8 cellular contexts compared by ENCODE assay signal in the genomic region with DNA sequence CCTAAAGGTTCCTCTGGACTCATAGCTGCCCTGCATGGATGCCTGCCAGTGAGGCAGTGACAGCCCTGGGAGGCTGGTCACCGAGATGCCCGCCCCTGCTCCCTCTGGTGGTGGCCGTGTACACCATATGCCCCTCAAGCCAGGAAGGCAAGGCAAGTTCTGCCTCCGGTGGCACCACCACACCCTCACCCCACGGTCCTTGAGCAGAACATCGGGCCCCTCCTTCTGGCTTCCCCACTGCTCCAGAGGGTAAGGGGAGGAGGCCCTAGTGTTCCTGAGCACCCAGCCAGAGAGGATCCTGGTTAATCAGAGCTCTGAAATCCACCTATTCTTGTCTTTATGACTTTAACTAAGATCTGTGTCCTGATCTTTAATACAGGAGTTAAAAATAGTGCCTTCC. TPM values are rescaled to one million over a fixed set of nuclear protein-coding genes. Genes with fewer than 3 reads are reported as not detected.
DNase-seq lines count a peak whose midpoint lies in the region; ATAC-seq, FAIRE-seq and TF ChIP-seq lines count a peak whose summit lies in the region.

No MANE protein-coding gene starts in this region.

- no peaks in the 10 kb centered on the region for H3K36me3 Mint-ChIP-seq in naive B cell

- H3K4me2 ChIP-seq in HepG2 (ENCODE audit: low read depth, low read length), result no peak overlapping the region

- no peaks in the 10 kb centered on the region for H3K36me3 ChIP-seq in liver (ENCODE audit: control insufficient read depth in 4 of 4, insufficient read depth in 3 of 4, low read depth in 1 of 4, low read length in 3 of 4)
- H3K36me3 ChIP-seq in HepG2 (replicated peaks in 1 of 2; ENCODE audit: control insufficient read depth in 1 of 2, insufficient read depth in 2 of 2, low read length in 2 of 2), result peaks cover 1 to 2% of the 10 kb centered on the region in 2 experiments; a peak in 1 of 5 replicates

- peak overlapping the region in 2 of 8 donors; percentile 37 to 49 for H3K4me3 Mint-ChIP-seq in naive B cell

- POLR2A ChIA-PET in HepG2 (lab: Yijun Ruan, JAX), result interaction anchor here (1.2 to 15.2 kb wide), 3 partner anchors 6 to 13 kb away, joined by 3 to 390 read pairs (median 12); partner anchors contain the start of genes S100A13, S100A14 and S100A16

- H3K4me1 ChIP-seq in liver (ENCODE audit: control insufficient read depth in 4 of 4, insufficient read depth in 4 of 4, low read length in 3 of 4), result peaks cover 11 to 33% (median 21%) of the 10 kb centered on the region in 4 donors
- H3K4me1 ChIP-seq in HepG2 (ENCODE audit: insufficient read depth, low read length), result peaks cover 46% of the 10 kb centered on the region

- H3K27me3 ChIP-seq in liver (ENCODE audit: control insufficient read depth in 4 of 4, insufficient read depth in 4 of 4, low read length in 3 of 4) (no peaks in the 10 kb centered on the region), HepG2 (ENCODE audit: control insufficient read depth in 1 of 2, insufficient read depth in 2 of 2, low read length in 2 of 2) (no peaks in the 10 kb centered on the region)

- peaks cover 3% of the 10 kb centered on the region for H3K79me2 ChIP-seq in HepG2 (ENCODE audit: insufficient read depth, low read length)

- BruUV-seq in HepG2 (replicated peaks; lab: Mats Ljungman, UMichigan), result no TSS peak

- ATAC-seq in HepG2 (no peak), HG02884 (IDR thresholded peaks at IDR 0.05; ENCODE audit: unreplicated experiment) (peak; percentile 48), naive B cell (ENCODE audit: low read depth in 2 of 2) (peak; percentile 93 to 95)

- H2AFZ ChIP-seq in HepG2 (ENCODE audit: low read length), result no peak overlapping the region

- TF ChIP-seq POLR2A in HepG2 (IDR thresholded peaks at IDR 0.05; ENCODE audit: insufficient read depth in 1 of 2, low read depth in 2 of 2, low read length in 2 of 2), result no peak

- peaks cover 0 to 11% (median 0%) of the 10 kb centered on the region in 3 donors for H3K4me1 Mint-ChIP-seq in naive B cell

- no peaks in the 10 kb centered on the region for H3K9me3 ChIP-seq in liver (ENCODE audit: control insufficient read depth in 4 of 4, low read length in 3 of 4)
- H3K9me3 ChIP-seq in HepG2 (ENCODE audit: low read length), result no peaks in the 10 kb centered on the region

- in situ Hi-C loops in HepG2 (cut with HindIII; ENCODE audit: extremely low pct_ligation_motif_present, low pct_unique_long_range_greater_than_20kb), result no loop called here

- H4K20me1 ChIP-seq in HepG2 (ENCODE audit: insufficient read depth, low read length), result no peaks in the 10 kb centered on the region

- intact Hi-C loops in HepG2 (cut with micrococcal nuclease; ENCODE audit: unreplicated experiment), result no loop called here

- TF ChIP-seq RAD21 in liver (IDR thresholded peaks at IDR 0.05) (peak; percentile 80 to 92), HepG2 (CRISPR knock-in tag; IDR thresholded peaks at IDR 0.05) (no peak)

- H3K27ac Mint-ChIP-seq in naive B cell, result peak overlapping the region in 1 of 6 donors; percentile 49

- peaks cover 0 to 2% (median 0%) of the 10 kb centered on the region in 7 donors for H3K9me3 Mint-ChIP-seq in naive B cell

- H3K4me3 ChIP-seq in liver (ENCODE audit: low read depth in 1 of 3, low read length in 3 of 3) (no peak overlapping the region), HepG2 (replicated peaks in 1 of 3; ENCODE audit: insufficient read depth in 1 of 3, low read depth in 2 of 3, low read length in 3 of 3) (no peak overlapping the region), cardiac fibroblast (replicated peaks in 1 of 2; ENCODE audit: low read depth in 2 of 2, low read length in 2 of 2) (no peak overlapping the region)

- DNase-seq in HepG2 (ENCODE audit: low spot score) (no peak), SK-N-DZ (ENCODE audit: low spot score) (peak; percentile 60), cardiac fibroblast (ENCODE audit: low read depth in 2 of 2) (peak in 1 of 2 donors; percentile 78), naive B cell (no peak), NCI-H226 (no peak), HuH-7.5 (ENCODE audit: low spot score) (no peak)

- no peak for FAIRE-seq in HepG2 (lab: Jason Lieb, UNC)

- no peaks in the 10 kb centered on the region for H3K27me3 Mint-ChIP-seq in naive B cell

- H3K27ac ChIP-seq in liver (ENCODE audit: low read depth in 1 of 2, low read length in 2 of 2) (peak overlapping the region in 1 of 2 donors; percentile 58), HepG2 (ENCODE audit: extremely low read length, insufficient read depth, low read length) (no peak overlapping the region)

- CTCF ChIA-PET in HepG2 (lab: Yijun Ruan, JAX; ENCODE audit: low intra/inter-chr PET ratio, low total read pairs), result no interaction called here

- no peak for TF ChIP-seq EP300 in HepG2 (IDR thresholded peaks at IDR 0.05; ENCODE audit: low read depth in 2 of 2, low read length in 2 of 2)
- TF ChIP-seq EP300 in HepG2 (CRISPR knock-in tag; IDR thresholded peaks at IDR 0.05; ENCODE audit: borderline replicate concordance), result no peak

- WGBS in liver, result 5% methylated on average over 6 of the region's 6 CpGs
- 96% methylated on average over 4 of the region's 6 CpGs for WGBS in HepG2 (ENCODE audit: low lambda C conversion rate)

- H3K9ac ChIP-seq in liver (ENCODE audit: low read depth in 1 of 2, low read length in 2 of 2), result no peak overlapping the region
- H3K9ac ChIP-seq in HepG2 (ENCODE audit: insufficient read depth, low read depth, low read length), result no peak overlapping the region

- TF ChIP-seq CTCF in liver (IDR thresholded peaks at IDR 0.05; ENCODE audit: low read depth, low read length, missing input control) (peak; percentile 63), HepG2 (CRISPR knock-in tag; IDR thresholded peaks at IDR 0.05) (no peak), cardiac fibroblast (IDR thresholded peaks at IDR 0.05; ENCODE audit: low read depth, low read length) (peak; percentile 88)

RNA-seq across cellular contexts. Expression of gene S100A14, which starts 1.6 kb away (rescaled TPM):
- 1 to 10 TPM; 1.7 to 4.4 TPM for total RNA-seq in liver
- polyA plus RNA-seq in liver, result 1 to 10 TPM; 2.3 to 4.3 TPM
- 1.4 and 2.0 TPM in 2 replicates for total RNA-seq in HepG2 (2016; rRNA removed; fragmentation: Illumina TruSeq; extraction: Trizol)
- 1.2 and 1.6 TPM in 2 replicates for total RNA-seq in HepG2 (2016; cell fraction: cytosol; rRNA removed; fragmentation: Illumina TruSeq; extraction: Trizol; ENCODE audit: low read depth)
- total RNA-seq in HepG2 (2016; cell fraction: insoluble cytoplasmic fraction; rRNA removed; fragmentation: Illumina TruSeq; extraction: Trizol), result 1.8 and 2.4 TPM in 2 replicates
- 2.2 and 2.4 TPM in 2 replicates for total RNA-seq in HepG2 (2016; cell fraction: membrane; rRNA removed; fragmentation: Illumina TruSeq; extraction: Trizol)
- total RNA-seq in HepG2 (2016; cell fraction: nucleus; rRNA removed; fragmentation: Illumina TruSeq; extraction: Trizol), result 0.75 and 1.1 TPM in 2 replicates
- 7.7 and 10.8 TPM in 2 replicates for polyA plus RNA-seq in HepG2 (2011; rRNA removed)
- polyA plus RNA-seq in HepG2 (2011; cell fraction: cytosol; rRNA removed), result 11.2 and 16.8 TPM in 2 replicates
- 1.5 and 3.7 TPM in 2 replicates for polyA plus RNA-seq in HepG2 (2011; cell fraction: nucleus; rRNA removed)
- 4.8 and 6.4 TPM in 2 replicates for polyA plus RNA-seq in HepG2 (2012)
- polyA plus RNA-seq in HepG2 (2016; cell fraction: cytosol; fragmentation: Illumina TruSeq; extraction: Trizol; ENCODE audit: low read depth), result 1.8 and 2.7 TPM in 2 replicates
- polyA plus RNA-seq in HepG2 (2016; cell fraction: insoluble cytoplasmic fraction; fragmentation: Illumina TruSeq; extraction: Trizol; ENCODE audit: low read depth), result 2.4 and 2.9 TPM in 2 replicates
- polyA plus RNA-seq in HepG2 (2016; cell fraction: membrane; fragmentation: Illumina TruSeq; extraction: Trizol; ENCODE audit: low read depth), result 3.3 TPM in 2 replicates
- 1.6 and 2.4 TPM in 2 replicates for polyA plus RNA-seq in HepG2 (2016; cell fraction: nucleus; fragmentation: Illumina TruSeq; extraction: Trizol; ENCODE audit: insufficient read depth, low read depth)
- 2.0 and 23.9 TPM in 2 replicates for polyA minus RNA-seq in HepG2 (2011; rRNA and poly(A)+ RNA removed; ENCODE audit: low replicate concordance)
- polyA minus RNA-seq in HepG2 (2011; cell fraction: cytosol; rRNA and poly(A)+ RNA removed), result 1.5 and 2.7 TPM in 2 replicates
- polyA minus RNA-seq in HepG2 (2011; cell fraction: nucleus; rRNA and poly(A)+ RNA removed), result not detected in 2 replicates
- polyA plus RNA-seq in SK-N-DZ (2014; cell fraction: cytosol; rRNA removed), result not detected in 2 replicates
- polyA plus RNA-seq in SK-N-DZ (2014; cell fraction: nucleus; rRNA removed), result not detected in 2 replicates
- not detected for polyA plus RNA-seq in naive B cell (ENCODE audit: low read depth in 6 of 6)

RNA-seq across cellular contexts. Expression of gene S100A16, which starts 4.7 kb away (rescaled TPM):
- total RNA-seq in liver, result 10 to 100 TPM; 27.3 to 53.6 TPM
- polyA plus RNA-seq in liver, result 100 to 1,000 TPM; 110 to 142 TPM
- 46.0 and 51.2 TPM in 2 replicates for total RNA-seq in HepG2 (2016; rRNA removed; fragmentation: Illumina TruSeq; extraction: Trizol)
- total RNA-seq in HepG2 (2016; cell fraction: cytosol; rRNA removed; fragmentation: Illumina TruSeq; extraction: Trizol; ENCODE audit: low read depth), result 35.2 and 50.8 TPM in 2 replicates
- total RNA-seq in HepG2 (2016; cell fraction: insoluble cytoplasmic fraction; rRNA removed; fragmentation: Illumina TruSeq; extraction: Trizol), result 46.0 and 49.1 TPM in 2 replicates
- 64.5 and 88.0 TPM in 2 replicates for total RNA-seq in HepG2 (2016; cell fraction: membrane; rRNA removed; fragmentation: Illumina TruSeq; extraction: Trizol)
- total RNA-seq in HepG2 (2016; cell fraction: nucleus; rRNA removed; fragmentation: Illumina TruSeq; extraction: Trizol), result 17.2 and 18.5 TPM in 2 replicates
- 195 and 203 TPM in 2 replicates for polyA plus RNA-seq in HepG2 (2011; rRNA removed)
- polyA plus RNA-seq in HepG2 (2011; cell fraction: cytosol; rRNA removed), result 207 and 257 TPM in 2 replicates
- 63.0 and 64.5 TPM in 2 replicates for polyA plus RNA-seq in HepG2 (2011; cell fraction: nucleus; rRNA removed)
- polyA plus RNA-seq in HepG2 (2012), result 50.0 and 61.9 TPM in 2 replicates
- 56.0 and 73.0 TPM in 2 replicates for polyA plus RNA-seq in HepG2 (2016; cell fraction: cytosol; fragmentation: Illumina TruSeq; extraction: Trizol; ENCODE audit: low read depth)
- 58.3 and 61.2 TPM in 2 replicates for polyA plus RNA-seq in HepG2 (2016; cell fraction: insoluble cytoplasmic fraction; fragmentation: Illumina TruSeq; extraction: Trizol; ENCODE audit: low read depth)
- 82.4 and 91.4 TPM in 2 replicates for polyA plus RNA-seq in HepG2 (2016; cell fraction: membrane; fragmentation: Illumina TruSeq; extraction: Trizol; ENCODE audit: low read depth)
- polyA plus RNA-seq in HepG2 (2016; cell fraction: nucleus; fragmentation: Illumina TruSeq; extraction: Trizol; ENCODE audit: insufficient read depth, low read depth), result 34.9 and 35.7 TPM in 2 replicates
- polyA minus RNA-seq in HepG2 (2011; rRNA and poly(A)+ RNA removed; ENCODE audit: low replicate concordance), result 116 and 347 TPM in 2 replicates
- 41.2 and 43.1 TPM in 2 replicates for polyA minus RNA-seq in HepG2 (2011; cell fraction: cytosol; rRNA and poly(A)+ RNA removed)
- 31.9 and 35.2 TPM in 2 replicates for polyA minus RNA-seq in HepG2 (2011; cell fraction: nucleus; rRNA and poly(A)+ RNA removed)
- 2.9 and 4.1 TPM in 2 replicates for polyA plus RNA-seq in SK-N-DZ (2014; cell fraction: cytosol; rRNA removed)
- polyA plus RNA-seq in SK-N-DZ (2014; cell fraction: nucleus; rRNA removed), result 0.99 and 1.5 TPM in 2 replicates
- not detected for polyA plus RNA-seq in naive B cell (ENCODE audit: low read depth in 6 of 6)

RNA-seq across cellular contexts. Expression of gene S100A13, which starts 9.6 kb away (rescaled TPM):
- total RNA-seq in liver (10 to 100 TPM in 1 of 2 donors, 1 to 10 TPM in 1; 5.3 to 10.8 TPM), HepG2 (2016; rRNA removed; fragmentation: Illumina TruSeq; extraction: Trizol) (89.5 and 115 TPM in 2 replicates)
- polyA plus RNA-seq in liver (10 to 100 TPM; 20.5 to 23.0 TPM), HepG2 (2011; rRNA removed) (172 TPM in 2 replicates), naive B cell (ENCODE audit: low read depth in 6 of 6) (1 to 10 TPM in 4 of 6 donors, not detected in 2; 1.2 to 2.1 (median 1.6) TPM)
- total RNA-seq in HepG2 (2016; cell fraction: cytosol; rRNA removed; fragmentation: Illumina TruSeq; extraction: Trizol; ENCODE audit: low read depth), result 78.4 and 101 TPM in 2 replicates
- total RNA-seq in HepG2 (2016; cell fraction: insoluble cytoplasmic fraction; rRNA removed; fragmentation: Illumina TruSeq; extraction: Trizol), result 101 and 125 TPM in 2 replicates
- 88.5 and 93.4 TPM in 2 replicates for total RNA-seq in HepG2 (2016; cell fraction: membrane; rRNA removed; fragmentation: Illumina TruSeq; extraction: Trizol)
- total RNA-seq in HepG2 (2016; cell fraction: nucleus; rRNA removed; fragmentation: Illumina TruSeq; extraction: Trizol), result 30.0 and 35.1 TPM in 2 replicates
- 139 and 163 TPM in 2 replicates for polyA plus RNA-seq in HepG2 (2011; cell fraction: cytosol; rRNA removed)
- 32.1 and 42.4 TPM in 2 replicates for polyA plus RNA-seq in HepG2 (2011; cell fraction: nucleus; rRNA removed)
- polyA plus RNA-seq in HepG2 (2012), result 56.6 and 75.4 TPM in 2 replicates
- 82.7 and 114 TPM in 2 replicates for polyA plus RNA-seq in HepG2 (2016; cell fraction: cytosol; fragmentation: Illumina TruSeq; extraction: Trizol; ENCODE audit: low read depth)
- polyA plus RNA-seq in HepG2 (2016; cell fraction: insoluble cytoplasmic fraction; fragmentation: Illumina TruSeq; extraction: Trizol; ENCODE audit: low read depth), result 106 and 116 TPM in 2 replicates
- polyA plus RNA-seq in HepG2 (2016; cell fraction: membrane; fragmentation: Illumina TruSeq; extraction: Trizol; ENCODE audit: low read depth), result 65.7 and 84.0 TPM in 2 replicates
- 50.7 and 51.1 TPM in 2 replicates for polyA plus RNA-seq in HepG2 (2016; cell fraction: nucleus; fragmentation: Illumina TruSeq; extraction: Trizol; ENCODE audit: insufficient read depth, low read depth)
- polyA minus RNA-seq in HepG2 (2011; rRNA and poly(A)+ RNA removed; ENCODE audit: low replicate concordance), result 42.6 and 182 TPM in 2 replicates
- polyA minus RNA-seq in HepG2 (2011; cell fraction: cytosol; rRNA and poly(A)+ RNA removed), result 11.7 and 13.7 TPM in 2 replicates
- 6.7 and 6.8 TPM in 2 replicates for polyA minus RNA-seq in HepG2 (2011; cell fraction: nucleus; rRNA and poly(A)+ RNA removed)
- polyA plus RNA-seq in SK-N-DZ (2014; cell fraction: cytosol; rRNA removed), result 36.5 and 45.1 TPM in 2 replicates
- polyA plus RNA-seq in SK-N-DZ (2014; cell fraction: nucleus; rRNA removed), result 22.4 and 35.4 TPM in 2 replicates

RNA-seq across cellular contexts. Expression of gene S100A1, which starts 10.6 kb away (rescaled TPM):
- under 1 TPM; 0.33 TPM for total RNA-seq in liver
- under 1 TPM; 0.21 to 0.25 TPM for polyA plus RNA-seq in liver
- total RNA-seq in HepG2 (2016; rRNA removed; fragmentation: Illumina TruSeq; extraction: Trizol), result 120 and 151 TPM in 2 replicates
- 28.0 and 35.5 TPM in 2 replicates for total RNA-seq in HepG2 (2016; cell fraction: cytosol; rRNA removed; fragmentation: Illumina TruSeq; extraction: Trizol; ENCODE audit: low read depth)
- 119 and 133 TPM in 2 replicates for total RNA-seq in HepG2 (2016; cell fraction: insoluble cytoplasmic fraction; rRNA removed; fragmentation: Illumina TruSeq; extraction: Trizol)
- total RNA-seq in HepG2 (2016; cell fraction: membrane; rRNA removed; fragmentation: Illumina TruSeq; extraction: Trizol), result 48.1 and 56.1 TPM in 2 replicates
- total RNA-seq in HepG2 (2016; cell fraction: nucleus; rRNA removed; fragmentation: Illumina TruSeq; extraction: Trizol), result 54.6 and 59.6 TPM in 2 replicates
- polyA plus RNA-seq in HepG2 (2011; rRNA removed), result 238 and 251 TPM in 2 replicates
- 339 and 395 TPM in 2 replicates for polyA plus RNA-seq in HepG2 (2011; cell fraction: cytosol; rRNA removed)
- polyA plus RNA-seq in HepG2 (2011; cell fraction: nucleus; rRNA removed), result 68.2 and 87.5 TPM in 2 replicates
- 109 and 178 TPM in 2 replicates for polyA plus RNA-seq in HepG2 (2012)
- 100 and 132 TPM in 2 replicates for polyA plus RNA-seq in HepG2 (2016; cell fraction: cytosol; fragmentation: Illumina TruSeq; extraction: Trizol; ENCODE audit: low read depth)
- 381 and 401 TPM in 2 replicates for polyA plus RNA-seq in HepG2 (2016; cell fraction: insoluble cytoplasmic fraction; fragmentation: Illumina TruSeq; extraction: Trizol; ENCODE audit: low read depth)
- 143 and 156 TPM in 2 replicates for polyA plus RNA-seq in HepG2 (2016; cell fraction: membrane; fragmentation: Illumina TruSeq; extraction: Trizol; ENCODE audit: low read depth)
- 222 and 236 TPM in 2 replicates for polyA plus RNA-seq in HepG2 (2016; cell fraction: nucleus; fragmentation: Illumina TruSeq; extraction: Trizol; ENCODE audit: insufficient read depth, low read depth)
- polyA minus RNA-seq in HepG2 (2011; rRNA and poly(A)+ RNA removed; ENCODE audit: low replicate concordance), result 3.5 and 272 TPM in 2 replicates
- 102 and 128 TPM in 2 replicates for polyA minus RNA-seq in HepG2 (2011; cell fraction: cytosol; rRNA and poly(A)+ RNA removed)
- 35.0 and 41.2 TPM in 2 replicates for polyA minus RNA-seq in HepG2 (2011; cell fraction: nucleus; rRNA and poly(A)+ RNA removed)
- 0.63 and 2.2 TPM in 2 replicates for polyA plus RNA-seq in SK-N-DZ (2014; cell fraction: cytosol; rRNA removed)
- polyA plus RNA-seq in SK-N-DZ (2014; cell fraction: nucleus; rRNA removed), result 0.28 and 0.47 TPM in 2 replicates
- not detected for polyA plus RNA-seq in naive B cell (ENCODE audit: low read depth in 6 of 6)

RNA-seq across cellular contexts. Expression of gene CHTOP, which starts 16.2 kb away (rescaled TPM):
- total RNA-seq in liver, result 10 to 100 TPM; 26.8 to 30.9 TPM
- polyA plus RNA-seq in liver, result 10 to 100 TPM; 16.4 to 21.9 TPM
- 35.4 and 38.0 TPM in 2 replicates for total RNA-seq in HepG2 (2016; rRNA removed; fragmentation: Illumina TruSeq; extraction: Trizol)
- 14.3 and 17.0 TPM in 2 replicates for total RNA-seq in HepG2 (2016; cell fraction: cytosol; rRNA removed; fragmentation: Illumina TruSeq; extraction: Trizol; ENCODE audit: low read depth)
- 34.0 and 41.6 TPM in 2 replicates for total RNA-seq in HepG2 (2016; cell fraction: insoluble cytoplasmic fraction; rRNA removed; fragmentation: Illumina TruSeq; extraction: Trizol)
- total RNA-seq in HepG2 (2016; cell fraction: membrane; rRNA removed; fragmentation: Illumina TruSeq; extraction: Trizol), result 24.6 and 26.6 TPM in 2 replicates
- 60.5 and 67.4 TPM in 2 replicates for total RNA-seq in HepG2 (2016; cell fraction: nucleus; rRNA removed; fragmentation: Illumina TruSeq; extraction: Trizol)
- polyA plus RNA-seq in HepG2 (2011; rRNA removed), result 47.1 and 51.9 TPM in 2 replicates
- 33.6 and 37.2 TPM in 2 replicates for polyA plus RNA-seq in HepG2 (2011; cell fraction: cytosol; rRNA removed)
- 57.8 and 64.5 TPM in 2 replicates for polyA plus RNA-seq in HepG2 (2011; cell fraction: nucleus; rRNA removed)
- 40.9 and 49.6 TPM in 2 replicates for polyA plus RNA-seq in HepG2 (2012)
- 11.0 and 11.5 TPM in 2 replicates for polyA plus RNA-seq in HepG2 (2016; cell fraction: cytosol; fragmentation: Illumina TruSeq; extraction: Trizol; ENCODE audit: low read depth)
- polyA plus RNA-seq in HepG2 (2016; cell fraction: insoluble cytoplasmic fraction; fragmentation: Illumina TruSeq; extraction: Trizol; ENCODE audit: low read depth), result 59.9 and 65.3 TPM in 2 replicates
- 17.8 and 18.3 TPM in 2 replicates for polyA plus RNA-seq in HepG2 (2016; cell fraction: membrane; fragmentation: Illumina TruSeq; extraction: Trizol; ENCODE audit: low read depth)
- polyA plus RNA-seq in HepG2 (2016; cell fraction: nucleus; fragmentation: Illumina TruSeq; extraction: Trizol; ENCODE audit: insufficient read depth, low read depth), result 108 TPM in 2 replicates
- polyA minus RNA-seq in HepG2 (2011; rRNA and poly(A)+ RNA removed; ENCODE audit: low replicate concordance), result 34.2 and 56.3 TPM in 2 replicates
- 16.0 and 16.8 TPM in 2 replicates for polyA minus RNA-seq in HepG2 (2011; cell fraction: cytosol; rRNA and poly(A)+ RNA removed)
- 134 and 152 TPM in 2 replicates for polyA minus RNA-seq in HepG2 (2011; cell fraction: nucleus; rRNA and poly(A)+ RNA removed)
- 69.5 and 89.8 TPM in 2 replicates for polyA plus RNA-seq in SK-N-DZ (2014; cell fraction: cytosol; rRNA removed)
- 112 and 138 TPM in 2 replicates for polyA plus RNA-seq in SK-N-DZ (2014; cell fraction: nucleus; rRNA removed)
- polyA plus RNA-seq in naive B cell (ENCODE audit: low read depth in 6 of 6), result 10 to 100 TPM; 43.3 to 94.4 (median 54.4) TPM

Comparison
In these comparisons a context has a peak if more than half of its experiments do, and no peak if none do; other contexts are left out.
1. RNA of gene S100A16, which starts 4.7 kb away (polyA plus RNA-seq): 34.9 to 257 TPM in HepG2 and 110 to 142 TPM in liver; not detected in naive B cell; every median in the first group is over 10 times any median in the second.
2. RNA of gene S100A13, which starts 9.6 kb away (polyA plus RNA-seq): 32.1 to 172 TPM in HepG2 and 20.5 to 23.0 TPM in liver; 1.2 to 2.1 TPM in naive B cell; every median in the first group is over 4 times any median in the second.